ENCODE assay signal across 25 cellular contexts in the genomic region with DNA sequence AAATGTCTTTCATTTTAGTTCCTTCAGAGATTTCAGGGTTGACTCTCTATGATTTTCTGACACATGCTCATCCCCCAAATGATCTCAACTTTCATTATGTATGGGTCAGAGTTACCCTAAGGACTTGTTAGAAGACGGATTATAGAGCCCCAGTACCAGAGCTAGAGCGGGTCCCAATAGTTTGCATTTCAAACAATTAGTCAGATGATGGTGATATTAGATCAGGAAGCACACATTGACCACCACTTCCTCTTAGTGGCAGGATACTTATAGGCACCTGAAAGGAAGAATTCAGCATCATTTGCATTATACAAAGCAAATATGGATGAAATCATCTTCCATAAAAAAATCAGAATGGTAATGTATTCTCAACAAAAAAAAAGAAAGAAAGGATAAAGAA.
"Had no signal": no experiment of that assay in that cellular context is flagged by ENCODE, and none has a peak within 500 bp of the region (broad histone marks: within the 10 kb centered on the region; RNA-seq: fewer than 3 reads in every experiment).

No MANE protein-coding gene starts in this region.

- H3K4me3 ChIP-seq: esophagus muscularis mucosa, heart left ventricle, right lobe of liver, testis, transverse colon had no signal

- DNase-seq: activated CD4-positive, alpha-beta T cell treated with anti-CD3 and anti-CD28 coated beads for 36 hours; activated CD4-positive, alpha-beta T cell treated with anti-CD3 and anti-CD28 coated beads, Interleukin-2, amount 50 U/mL, for 48 hours; activated CD4-positive, CD25-positive, alpha-beta regulatory T cell; activated CD8-positive, alpha-beta memory T cell treated with anti-CD3 and anti-CD28 coated beads for 24 hours; activated effector memory CD4-positive, alpha-beta T cell treated with Interleukin-2 at 50 U/mL for 16 hours; activated naive CD4-positive, alpha-beta T cell treated with Interleukin-2 at 50 U/mL for 16 hours; anterior cingulate cortex; dermis blood vessel endothelial cell; effector CD4-positive, alpha-beta T cell; foreskin keratinocyte; heart left ventricle; hypothalamus; immature natural killer cell; kidney; left colon; mammary epithelial cell; right lobe of liver; stimulated activated CD4-positive, alpha-beta T cell treated with anti-CD3 and anti-CD28 coated beads, Interleukin-12 subunit alpha, Interleukin-12 subunit beta, amount 100 ng/mL, for 4 hours; stimulated activated CD4-positive, alpha-beta T cell treated with anti-CD3 and anti-CD28 coated beads, Interleukin-4, amount 100 ng/mL, for 1 hour; stimulated activated naive CD8-positive, alpha-beta T cell treated with anti-CD3 and anti-CD28 coated beads, Interleukin-15, Interleukin-2, amounts not matched to agents 100 U/mL and 50 U/mL, for 24 hours; testis; transverse colon had no signal

- H3K9me3 ChIP-seq: esophagus muscularis mucosa, neutrophil, right lobe of liver, testis, transverse colon had no signal

- FAIRE-seq: bronchial epithelial cell, kidney had no signal

- ATAC-seq: activated CD4-positive, alpha-beta T cell treated with anti-CD3 and anti-CD28 coated beads for 36 hours; foreskin keratinocyte; heart left ventricle; left colon; right lobe of liver; stimulated activated naive CD8-positive, alpha-beta T cell treated with anti-CD3 and anti-CD28 coated beads, Interleukin-15, Interleukin-2, amounts not matched to agents 100 U/mL and 50 U/mL, for 24 hours had no signal

- H3K27me3 ChIP-seq: esophagus muscularis mucosa, foreskin keratinocyte, heart left ventricle, neutrophil, right lobe of liver, testis, transverse colon had no signal

- H3K27ac ChIP-seq: esophagus muscularis mucosa, foreskin keratinocyte, heart left ventricle, neutrophil, right lobe of liver, testis, transverse colon had no signal

- H3K4me1 ChIP-seq: esophagus muscularis mucosa, foreskin keratinocyte, heart left ventricle, right lobe of liver, testis, transverse colon had no signal

- H3K36me3 ChIP-seq: esophagus muscularis mucosa, heart left ventricle, neutrophil, right lobe of liver, transverse colon had no signal
